In genomic region chr7:132965951-132966350, GRCh38 we compare ENCODE assay signal across 26 cellular contexts.
"Had no signal": no experiment of that assay in that cellular context is flagged by ENCODE, and none has a peak within 500 bp of the region (broad histone marks: within the 10 kb centered on the region; RNA-seq: fewer than 3 reads in every experiment).

No MANE protein-coding gene starts in this region.

- DNase-seq: dermis blood vessel endothelial cell; effector memory CD4-positive, alpha-beta T cell; heart left ventricle; left cardiac atrium; left lung; mesendoderm; midbrain; naive thymus-derived CD4-positive, alpha-beta T cell; right lobe of liver; small intestine; stimulated activated CD4-positive, alpha-beta T cell treated with anti-CD3 and anti-CD28 coated beads, Interleukin-15, amount 100 ng/mL, for 24 hours; stimulated activated CD4-positive, alpha-beta T cell treated with anti-CD3 and anti-CD28 coated beads, Interleukin-2, amount 100 ng/mL, for 48 hours; stimulated activated naive CD4-positive, alpha-beta T cell; stimulated activated naive CD8-positive, alpha-beta T cell treated with anti-CD3 and anti-CD28 coated beads, Interleukin-15, amount 100 ng/mL, for 72 hours; transverse colon; upper lobe of right lung; uterus had no signal

- H3K27ac ChIP-seq: esophagus muscularis mucosa, foreskin keratinocyte, gastroesophageal sphincter, heart left ventricle, hepatocyte, left lung, neural progenitor cell, parathyroid adenoma, right lobe of liver, suprapubic skin, transverse colon, upper lobe of right lung, uterus had no signal

- H3K4me1 ChIP-seq: esophagus muscularis mucosa, foreskin keratinocyte, gastroesophageal sphincter, left lung, parathyroid adenoma, right lobe of liver, suprapubic skin, upper lobe of right lung, uterus had no signal

- FAIRE-seq: endothelial cell of umbilical vein, islet of Langerhans, small intestine had no signal

- H3K4me3 ChIP-seq: esophagus muscularis mucosa, gastroesophageal sphincter, heart left ventricle, hepatocyte, left lung, neural progenitor cell, right lobe of liver, suprapubic skin, transverse colon, upper lobe of right lung, uterus had no signal

- H2AFZ ChIP-seq: hepatocyte, neural progenitor cell, parathyroid adenoma had no signal

- H3K9ac ChIP-seq: neural progenitor cell, parathyroid adenoma had no signal

- H3K9me3 ChIP-seq: esophagus muscularis mucosa, gastroesophageal sphincter, heart left ventricle, left lung, right lobe of liver, suprapubic skin, transverse colon, upper lobe of right lung, uterus had no signal

- H3K27me3 ChIP-seq: esophagus muscularis mucosa, foreskin keratinocyte, gastroesophageal sphincter, heart left ventricle, hepatocyte, left lung, neural progenitor cell, right lobe of liver, suprapubic skin, transverse colon, upper lobe of right lung, uterus had no signal

- ATAC-seq: foreskin keratinocyte; gastroesophageal sphincter; heart left ventricle; left cardiac atrium; left lung; naive thymus-derived CD4-positive, alpha-beta T cell; right lobe of liver; stimulated activated naive CD8-positive, alpha-beta T cell treated with anti-CD3 and anti-CD28 coated beads, Interleukin-15, amount 100 ng/mL, for 72 hours; upper lobe of right lung had no signal

- H3K4me2 ChIP-seq: hepatocyte, neural progenitor cell had no signal

- H3K36me3 ChIP-seq: esophagus muscularis mucosa, gastroesophageal sphincter, heart left ventricle, left lung, neural progenitor cell, right lobe of liver, suprapubic skin, transverse colon, upper lobe of right lung, uterus had no signal
